ENCODE assay signal across 15 cellular contexts in genomic region chr2:132747046-132747445, GRCh38.
DNase-seq lines count a peak whose midpoint lies in the region; ATAC-seq lines count a peak whose summit lies in the region.
"Had no signal": no experiment of that assay in that cellular context is flagged by ENCODE, and none has a peak within 500 bp of the region (broad histone marks: within the 10 kb centered on the region; RNA-seq: fewer than 3 reads in every experiment).

No MANE protein-coding gene starts in this region.

- ATAC-seq in GM18517 (IDR thresholded peaks at IDR 0.05; ENCODE audit: unreplicated experiment), result peak; percentile 85
- peak; percentile 83 for ATAC-seq in GM19438 (IDR thresholded peaks at IDR 0.05; ENCODE audit: low read depth, unreplicated experiment)
- ATAC-seq in HG02610 (IDR thresholded peaks at IDR 0.05; ENCODE audit: unreplicated experiment), result peak; percentile 78
- peak; percentile 76 for ATAC-seq in HG03457 (IDR thresholded peaks at IDR 0.05; ENCODE audit: unreplicated experiment)
- ATAC-seq: lower lobe of right lung, Right ventricle myocardium inferior had no signal

- H3K27me3 Mint-ChIP-seq in activated CD4-positive, alpha-beta T cell treated with anti-CD3 and anti-CD28 coated beads, Interleukin-2, amount 10 ng/mL, durations not matched to agents 7 days and 5 days, result no peaks in the 10 kb centered on the region
- H3K27me3 Mint-ChIP-seq: activated naive CD8-positive, alpha-beta T cell treated with anti-CD3 and anti-CD28 coated beads, Interleukin-2, amount 10 ng/mL, durations not matched to agents 7 days and 5 days had no signal

- DNase-seq in middle frontal gyrus (ENCODE audit: extremely low spot score, low spot score), result no peak
- no peak for DNase-seq in epidermal melanocyte (ENCODE audit: insufficient read length, low spot score)
- DNase-seq in activated CD4-positive, alpha-beta T cell treated with anti-CD3 and anti-CD28 coated beads, Interleukin-2, amount 50 U/mL, for 1 hour, result no peak
- no peak for DNase-seq in activated CD4-positive, alpha-beta T cell treated with anti-CD3 and anti-CD28 coated beads, Interleukin-2, amount 10 ng/mL, durations not matched to agents 7 days and 5 days
- DNase-seq: activated CD4-positive, alpha-beta T cell treated with anti-CD3 and anti-CD28 coated beads for 4 hours; activated naive CD8-positive, alpha-beta T cell treated with anti-CD3 and anti-CD28 coated beads, Interleukin-2, amount 10 ng/mL, durations not matched to agents 7 days and 5 days; effector CD8-positive, alpha-beta T cell; lower lobe of right lung; NCI-H2107; nephron progenitor cell had no signal

- no peaks in the 10 kb centered on the region for H3K36me3 Mint-ChIP-seq in activated CD4-positive, alpha-beta T cell treated with anti-CD3 and anti-CD28 coated beads, Interleukin-2, amount 10 ng/mL, durations not matched to agents 7 days and 5 days (ENCODE audit: low read depth)
- H3K36me3 Mint-ChIP-seq: activated naive CD8-positive, alpha-beta T cell treated with anti-CD3 and anti-CD28 coated beads, Interleukin-2, amount 10 ng/mL, durations not matched to agents 7 days and 5 days had no signal

- H3K27ac Mint-ChIP-seq in activated CD4-positive, alpha-beta T cell treated with anti-CD3 and anti-CD28 coated beads, Interleukin-2, amount 10 ng/mL, durations not matched to agents 7 days and 5 days, result no peak overlapping the region
- H3K27ac Mint-ChIP-seq: activated naive CD8-positive, alpha-beta T cell treated with anti-CD3 and anti-CD28 coated beads, Interleukin-2, amount 10 ng/mL, durations not matched to agents 7 days and 5 days; nephron progenitor cell had no signal

- H3K9me3 Mint-ChIP-seq in activated CD4-positive, alpha-beta T cell treated with anti-CD3 and anti-CD28 coated beads, Interleukin-2, amount 10 ng/mL, durations not matched to agents 7 days and 5 days, result no peaks in the 10 kb centered on the region

- no peak overlapping the region for H3K4me3 Mint-ChIP-seq in activated CD4-positive, alpha-beta T cell treated with anti-CD3 and anti-CD28 coated beads, Interleukin-2, amount 10 ng/mL, durations not matched to agents 7 days and 5 days
- H3K4me3 Mint-ChIP-seq: activated naive CD8-positive, alpha-beta T cell treated with anti-CD3 and anti-CD28 coated beads, Interleukin-2, amount 10 ng/mL, durations not matched to agents 7 days and 5 days; nephron progenitor cell had no signal

- POLR2A ChIA-PET in activated CD4-positive, alpha-beta T cell treated with anti-CD3 and anti-CD28 coated beads, Interleukin-2, amount 10 ng/mL, durations not matched to agents 7 days and 5 days (lab: Charles Lee), result no interaction called here

- no peaks in the 10 kb centered on the region for H3K4me1 Mint-ChIP-seq in activated CD4-positive, alpha-beta T cell treated with anti-CD3 and anti-CD28 coated beads, Interleukin-2, amount 10 ng/mL, durations not matched to agents 7 days and 5 days
- H3K4me1 Mint-ChIP-seq: activated naive CD8-positive, alpha-beta T cell treated with anti-CD3 and anti-CD28 coated beads, Interleukin-2, amount 10 ng/mL, durations not matched to agents 7 days and 5 days had no signal

- CTCF ChIA-PET in activated CD4-positive, alpha-beta T cell treated with anti-CD3 and anti-CD28 coated beads, Interleukin-2, amount 10 ng/mL, durations not matched to agents 7 days and 5 days (lab: Charles Lee), result no interaction called here
